Comparison of ENCODE assay signal across 25 cellular contexts in genomic region chr4:108213308-108213707, GRCh38.
"Had no signal": no experiment of that assay in that cellular context is flagged by ENCODE, and none has a peak within 500 bp of the region (broad histone marks: within the 10 kb centered on the region; RNA-seq: fewer than 3 reads in every experiment).

No MANE protein-coding gene starts in this region.

- H3K36me3 Mint-ChIP-seq: brain had no signal

- DNase-seq: activated CD4-positive, alpha-beta T cell treated with anti-CD3 and anti-CD28 coated beads for 4 hours; activated CD8-positive, alpha-beta memory T cell treated with anti-CD3 and anti-CD28 coated beads for 24 hours; activated gamma-delta T cell; activated naive CD4-positive, alpha-beta T cell treated with anti-CD3 and anti-CD28 coated beads for 36 hours; activated T-cell treated with anti-CD3 and anti-CD28 coated beads for 4 hours; activated T-cell treated with anti-CD3 and anti-CD28 coated beads, Interleukin-2, amount 50 U/mL, for 48 hours; amygdala; Karpas-422; MM.1S; NCI-H1105 treated with DMSO at 0.1 percent for 48 hours; NCI-H1436 treated with DMSO at 0.1 percent for 48 hours; NCI-H187 treated with DMSO at 0.1 percent for 48 hours; NCI-H2081 treated with DMSO at 0.1 percent for 48 hours; NCI-H2171 treated with DMSO at 0.1 percent for 48 hours; NCI-H226; NCI-H526; PC-9; SIG-M5; T-helper 1 cell had no signal

- H3K27ac ChIP-seq: PC-9, SK-N-MC, VCaP had no signal

- ATAC-seq: activated CD4-positive, CD25-positive, alpha-beta regulatory T cell treated with anti-CD3 and anti-CD28 coated beads, Interleukin-2, amount 50 U/mL, for 24 hours; activated T-helper 17 cell treated with anti-CD3 and anti-CD28 coated beads, Interleukin-2, amount 50 U/mL, for 72 hours had no signal

- H3K27me3 Mint-ChIP-seq: activated naive CD8-positive, alpha-beta T cell; activated T-helper 17 cell treated with anti-CD3 and anti-CD28 coated beads, Interleukin-2, amount 50 U/mL, for 72 hours had no signal

- H3K9me3 Mint-ChIP-seq: activated naive CD4-positive, alpha-beta T cell treated with anti-CD3 and anti-CD28 coated beads for 36 hours; activated T-helper 17 cell treated with anti-CD3 and anti-CD28 coated beads, Interleukin-2, amount 50 U/mL, for 72 hours had no signal

- H3K4me3 ChIP-seq: PC-9, SK-N-MC had no signal

- H3K4me1 Mint-ChIP-seq: activated T-helper 17 cell treated with anti-CD3 and anti-CD28 coated beads, Interleukin-2, amount 50 U/mL, for 72 hours had no signal

- H3K27ac Mint-ChIP-seq: activated naive CD4-positive, alpha-beta T cell treated with anti-CD3 and anti-CD28 coated beads for 36 hours; activated T-helper 17 cell treated with anti-CD3 and anti-CD28 coated beads, Interleukin-2, amount 50 U/mL, for 72 hours had no signal

- H3K4me3 Mint-ChIP-seq: activated naive CD4-positive, alpha-beta T cell treated with anti-CD3 and anti-CD28 coated beads for 36 hours; activated naive CD8-positive, alpha-beta T cell; activated T-helper 17 cell treated with anti-CD3 and anti-CD28 coated beads, Interleukin-2, amount 50 U/mL, for 72 hours; brain had no signal
